ENCODE assay signal across 8 cellular contexts in the genomic region with DNA sequence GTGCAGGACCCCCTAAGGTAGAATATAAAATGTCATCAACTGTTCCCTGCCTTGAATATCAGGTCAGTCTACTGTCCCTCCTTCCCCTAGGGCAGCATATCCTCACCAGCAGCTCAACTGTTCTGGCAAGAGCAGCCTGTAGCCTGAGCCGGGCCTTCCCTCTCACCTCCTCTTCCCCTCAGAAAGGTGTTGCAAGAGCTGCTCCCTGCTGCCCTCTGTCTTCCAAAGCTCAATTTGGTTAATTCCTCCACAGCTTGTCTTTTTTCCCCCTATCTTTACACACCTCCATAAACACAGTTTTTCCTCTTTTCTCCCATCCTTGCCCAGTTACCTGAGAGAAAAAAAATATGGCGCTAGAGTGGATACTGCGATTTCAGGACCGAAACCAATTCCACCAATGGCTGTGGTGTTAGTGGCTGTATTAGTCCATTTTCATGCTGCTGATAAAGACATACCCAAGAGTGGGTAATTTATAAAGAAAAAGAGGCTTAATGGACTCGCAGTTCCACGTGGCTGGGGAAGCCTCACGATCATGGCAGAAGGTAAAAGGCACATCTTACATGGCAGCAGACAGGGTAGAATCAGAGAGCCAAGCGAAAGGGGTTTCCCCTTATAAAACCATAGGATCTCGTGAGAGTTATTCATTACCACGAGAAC.
DNase-seq lines count a peak whose midpoint lies in the region; ATAC-seq, FAIRE-seq and TF ChIP-seq lines count a peak whose summit lies in the region.

No MANE protein-coding gene starts in this region.

- TF ChIP-seq EP300 in transverse colon (IDR thresholded peaks at IDR 0.05; ENCODE audit: low read depth): no peak

- peaks cover 10 to 41% of the 10 kb centered on the region in 2 donors for H3K4me1 ChIP-seq in left lung
- H3K4me1 ChIP-seq in transverse colon: peaks cover 0 to 43% (median 15%) of the 10 kb centered on the region in 4 donors

- H3K4me3 Mint-ChIP-seq in MCF 10A (ENCODE audit: unreplicated experiment): no peak overlapping the region

- H3K9me3 ChIP-seq in left lung (no peaks in the 10 kb centered on the region), transverse colon (no peaks in the 10 kb centered on the region)

- CTCF ChIA-PET in RWPE1 (lab: Yijun Ruan, JAX) (interaction anchor here (0.5 to 1.5 kb wide), 10 partner anchors 9 to 791 kb away, joined by 3 to 8 read pairs (median 4); no protein-coding TSS in a partner anchor), MCF 10A (lab: Yijun Ruan, JAX) (interaction anchor here (0.5 to 1.4 kb wide), 18 partner anchors 10 to 1411 kb away, joined by 3 to 5 read pairs (median 3); no protein-coding TSS in a partner anchor)

- H3K27me3 ChIP-seq in left lung (no peaks in the 10 kb centered on the region), transverse colon (no peaks in the 10 kb centered on the region)

- H3K36me3 Mint-ChIP-seq in MCF 10A (ENCODE audit: insufficient read depth, unreplicated experiment): no peaks in the 10 kb centered on the region

- H3K4me1 Mint-ChIP-seq in MCF 10A (ENCODE audit: insufficient read depth, unreplicated experiment): peaks cover 22% of the 10 kb centered on the region

- no peak for FAIRE-seq in HTR-8/SVneo (lab: Jason Lieb, UNC)

- H3K9me3 Mint-ChIP-seq in MCF 10A (ENCODE audit: unreplicated experiment): peaks cover 5% of the 10 kb centered on the region

- POLR2A ChIA-PET in RWPE1 (lab: Yijun Ruan, JAX; ENCODE audit: low non-redundant PET): no interaction called here
- POLR2A ChIA-PET in MCF 10A (lab: Yijun Ruan, JAX): interaction anchor here (0.6 to 0.9 kb wide), 2 partner anchors 397 to 1151 kb away, joined by 4 to 5 read pairs; no protein-coding TSS in a partner anchor

- in situ Hi-C loops in transverse colon (cut with MboI; ENCODE audit: low pct_ligation_motif_present in 1 of 4, low pct_unique_long_range_greater_than_20kb in 1 of 4, low sequenced_read_pairs in 3 of 4): no loop called here

- BruUV-seq in MCF 10A (replicated peaks; lab: Mats Ljungman, UMichigan): no TSS peak

- no peak overlapping the region for H3K4me3 ChIP-seq in left lung
- H3K4me3 ChIP-seq in transverse colon: no peak overlapping the region

- peak; percentile 29 to 70 for DNase-seq in NCI-H524 (lab: John Stamatoyannopoulos, UW)
- no peak for DNase-seq in NCI-H524 treated with DMSO at 0.1 percent for 48 hours (lab: John Stamatoyannopoulos, UW)
- peak; percentile 58 for DNase-seq in HTR-8/SVneo (ENCODE audit: insufficient read length, low spot score)
- peak; percentile 57 for DNase-seq in RWPE1 (ENCODE audit: low spot score)
- peak; percentile 83 for DNase-seq in MCF 10A (ENCODE audit: unreplicated experiment)
- DNase-seq in left lung: peak; percentile 68 to 69
- DNase-seq in transverse colon: peak; percentile 58

- no peak for TF ChIP-seq POLR2A in transverse colon (IDR thresholded peaks at IDR 0.05)

- peak overlapping the region; percentile 24 for H3K27ac Mint-ChIP-seq in MCF 10A (ENCODE audit: low read depth, unreplicated experiment)

- TF ChIP-seq CTCF in RWPE1 (conservative IDR thresholded peaks at IDR 0.05; ENCODE audit: low read depth) (peak; percentile 30), MCF 10A (IDR thresholded peaks at IDR 0.05; ENCODE audit: unreplicated experiment) (peak; percentile 58), left lung (IDR thresholded peaks at IDR 0.05) (peak; percentile 42 to 51), transverse colon (IDR thresholded peaks at IDR 0.05) (peak; percentile 46 to 67 (median 60))

- no peaks in the 10 kb centered on the region for H3K27me3 Mint-ChIP-seq in MCF 10A (ENCODE audit: insufficient read depth, unreplicated experiment)

- intact Hi-C loops in MCF 10A (cut with micrococcal nuclease): loop anchor here (1.0 to 2.0 kb wide), 2 partner anchors 92 to 374 kb away; no protein-coding TSS in a partner anchor
- intact Hi-C loops in left lung (cut with DNase I): no loop called here
- intact Hi-C loops in transverse colon (cut with DNase I; ENCODE audit: low total_unique reads): no loop called here

- ATAC-seq in GM21576 (IDR thresholded peaks at IDR 0.05; ENCODE audit: unreplicated experiment): peak; percentile 96
- peak; percentile 89 for ATAC-seq in left lung

- H3K27ac ChIP-seq in RWPE1 (no peak overlapping the region), left lung (no peak overlapping the region), transverse colon (no peak overlapping the region)

- H3K36me3 ChIP-seq in left lung (no peaks in the 10 kb centered on the region), transverse colon (no peaks in the 10 kb centered on the region)

- WGBS in transverse colon (ENCODE audit: low coverage in 1 of 2), 2 donors: 68 to 72% methylated on average over 9 to 10 of the region's 10 CpGs
